ENCODE assay signal across 13 cellular contexts in the genomic region with DNA sequence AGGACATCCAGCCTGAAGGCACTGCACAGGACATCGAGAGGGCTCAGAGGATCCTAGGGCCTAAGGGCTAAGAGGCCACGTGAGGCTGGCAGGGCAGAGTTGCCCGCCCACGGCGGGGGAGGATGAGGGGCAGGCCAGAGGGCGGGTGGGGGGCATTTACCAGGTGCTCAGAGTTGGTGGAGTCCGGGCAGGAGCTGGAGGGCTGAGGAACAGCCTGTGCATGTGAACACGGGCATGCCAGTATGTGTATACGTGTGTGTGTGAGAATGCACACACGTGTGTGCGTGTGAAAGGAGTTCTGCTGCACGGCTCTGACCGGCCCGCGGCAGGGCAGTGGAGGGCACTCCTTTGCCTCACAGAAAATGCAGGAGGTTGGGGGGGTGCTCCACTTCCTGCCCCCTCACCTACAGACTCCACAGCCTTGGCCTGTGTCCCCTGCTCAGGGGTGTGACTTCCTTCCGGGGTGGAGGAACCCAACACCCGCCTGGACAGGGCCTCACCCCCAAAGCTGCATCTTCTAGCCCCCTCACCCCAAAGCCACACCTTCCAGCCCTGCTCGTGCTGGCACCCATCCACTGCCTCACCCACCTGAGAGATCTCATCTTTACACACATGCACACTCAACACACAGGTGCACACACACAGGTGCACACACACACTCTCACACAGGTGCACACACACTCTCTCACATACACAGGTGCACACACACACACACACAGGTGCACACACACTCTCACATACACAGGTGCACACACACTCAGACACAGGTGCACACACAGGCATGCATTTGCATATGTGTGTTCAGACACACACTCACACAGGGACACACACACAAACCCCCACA. TPM values are rescaled to one million over a fixed set of nuclear protein-coding genes. Genes with fewer than 3 reads are reported as not detected.
DNase-seq lines count a peak whose midpoint lies in the region; ATAC-seq, FAIRE-seq and TF ChIP-seq lines count a peak whose summit lies in the region.
"Had no signal": no experiment of that assay in that cellular context is flagged by ENCODE, and none has a peak within 500 bp of the region (broad histone marks: within the 10 kb centered on the region; RNA-seq: fewer than 3 reads in every experiment).

No MANE protein-coding gene starts in this region.

- no peak overlapping the region for H2AFZ ChIP-seq in osteoblast (ENCODE audit: low read length)

- TF ChIP-seq POLR2A in sigmoid colon (IDR thresholded peaks at IDR 0.05): no peak

- H3K4me2 ChIP-seq in osteoblast (ENCODE audit: insufficient read depth, low read length): no peak overlapping the region

- TF ChIP-seq CTCF in HEK293 (tag by site-specific recombination; IDR thresholded peaks at IDR 0.05): no peak
- TF ChIP-seq CTCF in bronchial epithelial cell (IDR thresholded peaks at IDR 0.05; ENCODE audit: insufficient read depth, low read length, severe bottlenecking): no peak
- TF ChIP-seq CTCF in osteoblast (IDR thresholded peaks at IDR 0.05; ENCODE audit: extremely low read depth, low read depth, low read length): no peak
- no peak for TF ChIP-seq CTCF in sigmoid colon (IDR thresholded peaks at IDR 0.05)

- H3K4me3 ChIP-seq in HEK293 (ENCODE audit: low read depth, low read length) (no peak overlapping the region), bronchial epithelial cell (ENCODE audit: low read depth, low read length) (no peak overlapping the region), osteoblast (ENCODE audit: insufficient read depth, low read length) (no peak overlapping the region), sigmoid colon (no peak overlapping the region)
- H3K4me3 ChIP-seq: ovary, thyroid gland had no signal

- no peaks in the 10 kb centered on the region for H3K9me3 ChIP-seq in HEK293 (ENCODE audit: control insufficient read depth, insufficient read depth, low read depth, low read length)
- no peaks in the 10 kb centered on the region for H3K9me3 ChIP-seq in osteoblast (ENCODE audit: low read depth, low read length)
- H3K9me3 ChIP-seq in sigmoid colon: no peaks in the 10 kb centered on the region
- H3K9me3 ChIP-seq: ovary, thyroid gland had no signal

- H4K20me1 ChIP-seq in osteoblast (ENCODE audit: insufficient read depth, low read length): peaks cover 3% of the 10 kb centered on the region

- TF ChIP-seq EP300 in sigmoid colon (IDR thresholded peaks at IDR 0.05): no peak

- intact Hi-C loops in sigmoid colon (cut with DNase I): no loop called here

- FAIRE-seq in bronchial epithelial cell (lab: Jason Lieb, UNC): peak; percentile 90

- ATAC-seq in GM19023 (IDR thresholded peaks at IDR 0.05; ENCODE audit: unreplicated experiment): no peak

- no peaks in the 10 kb centered on the region for H3K4me1 ChIP-seq in HEK293 (ENCODE audit: control insufficient read depth, insufficient read depth, low read length)
- no peaks in the 10 kb centered on the region for H3K4me1 ChIP-seq in osteoblast (ENCODE audit: insufficient read depth, low read length)
- H3K4me1 ChIP-seq in sigmoid colon: peaks cover 0 to 7% (median 0%) of the 10 kb centered on the region in 4 donors

- CTCF ChIA-PET in HEK293 (lab: Yijun Ruan, JAX): interaction anchor here (1.5 kb wide), 1 partner anchor 13 kb away, joined by 5 read pairs; no protein-coding TSS in a partner anchor

- peaks cover 7% of the 10 kb centered on the region for H3K27me3 ChIP-seq in bronchial epithelial cell (ENCODE audit: control insufficient read depth, insufficient read depth, low read length)
- H3K27me3 ChIP-seq in osteoblast (ENCODE audit: insufficient read depth, low read length): peaks cover 16% of the 10 kb centered on the region
- H3K27me3 ChIP-seq in sigmoid colon: peaks cover 13 to 46% (median 35%) of the 10 kb centered on the region in 3 donors
- H3K27me3 ChIP-seq: ovary, thyroid gland had no signal

- WGBS in sigmoid colon, 2 donors: 53 to 54% methylated on average over 18 of the region's 18 CpGs

- H3K79me2 ChIP-seq in osteoblast (ENCODE audit: insufficient read depth, low read length): no peaks in the 10 kb centered on the region

- POLR2A ChIA-PET in HEK293 (lab: Yijun Ruan, JAX): no interaction called here

- no peaks in the 10 kb centered on the region for H3K36me3 ChIP-seq in HEK293 (ENCODE audit: control insufficient read depth in 2 of 2, insufficient read depth in 1 of 2, low read length in 2 of 2)
- no peaks in the 10 kb centered on the region for H3K36me3 ChIP-seq in bronchial epithelial cell (ENCODE audit: control insufficient read depth, insufficient read depth, low read length)
- no peaks in the 10 kb centered on the region for H3K36me3 ChIP-seq in osteoblast (ENCODE audit: insufficient read depth, low read length)
- no peaks in the 10 kb centered on the region for H3K36me3 ChIP-seq in sigmoid colon
- H3K36me3 ChIP-seq: ovary, thyroid gland had no signal

- DNase-seq in activated CD8-positive, alpha-beta memory T cell treated with anti-CD3 and anti-CD28 coated beads for 24 hours: peak; percentile 72
- DNase-seq in activated CD8-positive, alpha-beta memory T cell treated with anti-CD3 and anti-CD28 coated beads, Interleukin-2, amount 50 U/mL, for 48 hours: no peak
- DNase-seq in bronchial epithelial cell (ENCODE audit: low read depth) (no peak), osteoblast (ENCODE audit: insufficient read length, low spot score, missing footprints) (peak; percentile 64), sigmoid colon (no peak), NCI-H1092 (lab: John Stamatoyannopoulos, UW) (no peak)
- DNase-seq: amniotic stem cell; NCI-H2171; ovary; stimulated activated CD4-positive, alpha-beta T cell treated with anti-CD3 and anti-CD28 coated beads, Interleukin-12 subunit alpha, Interleukin-12 subunit beta, amount 100 ng/mL, for 4 hours; thyroid gland had no signal

- H3K27ac ChIP-seq in HEK293 (ENCODE audit: extremely low read depth, low read depth, low read length): no peak overlapping the region
- H3K27ac ChIP-seq in osteoblast (ENCODE audit: low read depth, low read length): no peak overlapping the region
- H3K27ac ChIP-seq in sigmoid colon: no peak overlapping the region
- H3K27ac ChIP-seq: ovary had no signal

TF ChIP-seq in HEK293, 187 proteins besides CTCF, POLR2A, EP300 and RAD21:
- TF ChIP-seq KLF1 (tag by site-specific recombination; IDR thresholded peaks at IDR 0.05): peak; percentile 49
- no peak for TF ChIP-seq ZNF114 (tag by site-specific recombination; IDR thresholded peaks at IDR 0.05)
- TF ChIP-seq ZEB2 (tag by site-specific recombination; IDR thresholded peaks at IDR 0.05): peak; percentile 53; the same call in 1 of the 2 replicates
- TF ChIP-seq, protein P1, sequence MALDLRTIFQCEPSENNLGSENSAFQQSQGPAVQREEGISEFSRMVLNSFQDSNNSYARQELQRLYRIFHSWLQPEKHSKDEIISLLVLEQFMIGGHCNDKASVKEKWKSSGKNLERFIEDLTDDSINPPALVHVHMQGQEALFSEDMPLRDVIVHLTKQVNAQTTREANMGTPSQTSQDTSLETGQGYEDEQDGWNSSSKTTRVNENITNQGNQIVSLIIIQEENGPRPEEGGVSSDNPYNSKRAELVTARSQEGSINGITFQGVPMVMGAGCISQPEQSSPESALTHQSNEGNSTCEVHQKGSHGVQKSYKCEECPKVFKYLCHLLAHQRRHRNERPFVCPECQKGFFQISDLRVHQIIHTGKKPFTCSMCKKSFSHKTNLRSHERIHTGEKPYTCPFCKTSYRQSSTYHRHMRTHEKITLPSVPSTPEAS (tag by site-specific recombination; IDR thresholded peaks at IDR 0.05): peak; percentile 92
TF ChIP-seq in HEK293: peak in this region for 3.

RNA-seq across cellular contexts. Expression of gene GPR132, which starts 11.8 kb away (rescaled TPM):
- total RNA-seq in bronchial epithelial cell (0.13 TPM in 1 of 2 replicates, not detected in the other), osteoblast (under 0.01 TPM in 2 replicates), sigmoid colon (1 to 10 TPM; 1.8 to 2.3 (median 2.0) TPM)
- 1 to 10 TPM in 2 of 3 donors, under 1 TPM in 1; 0.60 to 8.4 (median 1.4) TPM for polyA plus RNA-seq in sigmoid colon

RNA-seq across cellular contexts. Expression of gene CDCA4, which starts 56.1 kb away (rescaled TPM):
- total RNA-seq in bronchial epithelial cell (35.5 and 50.8 TPM in 2 replicates), osteoblast (13.3 and 13.8 TPM in 2 replicates), sigmoid colon (1 to 10 TPM; 5.0 to 7.6 (median 5.6) TPM)
- polyA plus RNA-seq in sigmoid colon: 10 to 100 TPM in 1 of 3 donors, 1 to 10 TPM in 2; 2.4 to 11.3 (median 3.9) TPM

Comparison
In these comparisons a context has a peak if more than half of its experiments do, and no peak if none do; other contexts are left out.
1. DNase-seq: peak in activated CD8-positive, alpha-beta memory T cell treated with anti-CD3 and anti-CD28 coated beads for 24 hours (single experiment) and osteoblast (single experiment); none in activated CD8-positive, alpha-beta memory T cell treated with anti-CD3 and anti-CD28 coated beads, Interleukin-2, amount 50 U/mL, for 48 hours (single experiment), bronchial epithelial cell (single experiment), sigmoid colon (single experiment) and NCI-H1092 (single experiment).